ENCODE assay signal across 8 cellular contexts in genomic region chr1:44631647-44632510, GRCh38. TPM values are rescaled to one million over a fixed set of nuclear protein-coding genes. Genes with fewer than 3 reads are reported as not detected.
DNase-seq lines count a peak whose midpoint lies in the region; ATAC-seq and TF ChIP-seq lines count a peak whose summit lies in the region.

No MANE protein-coding gene starts in this region.

- H3K9me3 ChIP-seq in neuron (ENCODE audit: low read length) (no peaks in the 10 kb centered on the region), stomach smooth muscle (ENCODE audit: control insufficient read depth in 2 of 2, low read length in 2 of 2) (no peaks in the 10 kb centered on the region)

- no peak for TF ChIP-seq CTCF in foreskin fibroblast (IDR thresholded peaks at IDR 0.05; ENCODE audit: low read depth, low read length)

- peak; percentile 62 for ATAC-seq in GM21786 (IDR thresholded peaks at IDR 0.05; ENCODE audit: unreplicated experiment)

- peak; percentile 63 for DNase-seq in DMS53 treated with DMSO at 0.1 percent for 48 hours (lab: John Stamatoyannopoulos, UW; ENCODE audit: unreplicated experiment)
- DNase-seq in LHCN-M2 (ENCODE audit: low read depth): peak; percentile 86
- DNase-seq in activated gamma-delta T cell treated with Interleukin-2 at 50 U/mL for 16 hours: peak; percentile 89
- peak; percentile 82 to 93 for DNase-seq in foreskin fibroblast

- H3K4me1 ChIP-seq in neuron (ENCODE audit: insufficient read depth, low read length): peaks cover 20% of the 10 kb centered on the region
- H3K4me1 ChIP-seq in stomach smooth muscle (ENCODE audit: control insufficient read depth, insufficient read depth, low read length): peaks cover 23% of the 10 kb centered on the region

- H2AFZ ChIP-seq in neuron (ENCODE audit: low read depth, low read length): peak overlapping the region; percentile 82

- TF ChIP-seq POLR2A in Raji (IDR thresholded peaks at IDR 0.05; ENCODE audit: insufficient read depth, low read depth, low read length): peak; percentile 75

- H3K27me3 ChIP-seq in neuron (ENCODE audit: insufficient read depth, low read length) (no peaks in the 10 kb centered on the region), stomach smooth muscle (ENCODE audit: control insufficient read depth in 1 of 2, insufficient read depth in 2 of 2, low read length in 2 of 2) (no peaks in the 10 kb centered on the region)

- H3K27ac ChIP-seq in stomach smooth muscle (ENCODE audit: low read length): peak overlapping the region; percentile 94

- H3K36me3 ChIP-seq in neuron (ENCODE audit: insufficient read depth, low read length): peaks cover 40% of the 10 kb centered on the region
- H3K36me3 ChIP-seq in stomach smooth muscle (ENCODE audit: control insufficient read depth in 2 of 2, insufficient read depth in 2 of 2, low read length in 2 of 2): peaks cover 15 to 36% of the 10 kb centered on the region in 2 donors

- peak overlapping the region; percentile 85 to 93 for H3K9ac ChIP-seq in stomach smooth muscle (ENCODE audit: low read length in 2 of 2)

- H3K4me3 ChIP-seq in foreskin fibroblast (ENCODE audit: low read depth in 1 of 2, low read length in 2 of 2): peak overlapping the region; percentile 53 to 56
- peak overlapping the region; percentile 58 for H3K4me3 ChIP-seq in neuron (ENCODE audit: low read length)
- H3K4me3 ChIP-seq in stomach smooth muscle (ENCODE audit: low read length in 2 of 2): peak overlapping the region; percentile 75 to 83

RNA-seq across cellular contexts. Expression of gene TMEM53, which starts 42.4 kb away (rescaled TPM):
- 5.9 and 8.8 TPM in 2 replicates for total RNA-seq in LHCN-M2 (2014; rRNA removed)
- polyA plus RNA-seq in LHCN-M2 (2012): 10.7 TPM

RNA-seq across cellular contexts. Expression of gene ARMH1, which starts 42.6 kb away (rescaled TPM):
- total RNA-seq in LHCN-M2 (2014; rRNA removed): not detected in 2 replicates
- 0.38 TPM for polyA plus RNA-seq in LHCN-M2 (2012)

Comparison
In these comparisons a context has a peak if more than half of its experiments do, and no peak if none do; other contexts are left out.
1. Peak in every context shown above with its lines: DNase-seq, ATAC-seq, H3K4me3 ChIP-seq and H3K27ac ChIP-seq.